Comparison of ENCODE assay signal across 8 cellular contexts in genomic region chr17:39573447-39574298, GRCh38. TPM values are rescaled to one million over a fixed set of nuclear protein-coding genes. Genes with fewer than 3 reads are reported as not detected.
A peak's percentile ranks its signal among the peaks of the same experiment; 100 is the strongest.
DNase-seq lines count a peak whose midpoint lies in the region; ATAC-seq and TF ChIP-seq lines count a peak whose summit lies in the region.

No MANE protein-coding gene starts in this region.

- ATAC-seq in activated T-cell treated with anti-CD3 and anti-CD28 coated beads, Interleukin-2, amount 50 U/mL, for 4 hours: peak; percentile 78 to 81
- ATAC-seq in HG03469 (IDR thresholded peaks at IDR 0.05; ENCODE audit: unreplicated experiment): no peak

- H3K9me3 ChIP-seq in muscle layer of duodenum (ENCODE audit: control insufficient read depth in 1 of 2, low read length in 2 of 2) (no peaks in the 10 kb centered on the region), thyroid gland (no peaks in the 10 kb centered on the region)

- H3K4me1 Mint-ChIP-seq in activated T-cell treated with anti-CD3 and anti-CD28 coated beads, Interleukin-2, amount 50 U/mL, for 4 hours (ENCODE audit: low read depth): peaks cover 3% of the 10 kb centered on the region

- peaks cover 0 to 10% of the 10 kb centered on the region in 2 donors for H3K4me1 ChIP-seq in muscle layer of duodenum (ENCODE audit: control insufficient read depth in 1 of 2, insufficient read depth in 2 of 2, low read length in 2 of 2)
- peaks cover 0 to 5% of the 10 kb centered on the region in 2 donors for H3K4me1 ChIP-seq in thyroid gland

- no peak for TF ChIP-seq POLR2A in thyroid gland (IDR thresholded peaks at IDR 0.05)

- peak overlapping the region; percentile 67 to 76 for H3K4me3 ChIP-seq in muscle layer of duodenum (ENCODE audit: low read depth in 1 of 2, low read length in 2 of 2)
- peak overlapping the region in 2 of 3 donors; percentile 55 to 58 for H3K4me3 ChIP-seq in thyroid gland (replicated peaks in 1 of 3)

- H3K27me3 ChIP-seq in muscle layer of duodenum (ENCODE audit: low read depth, low read length) (no peaks in the 10 kb centered on the region), thyroid gland (no peaks in the 10 kb centered on the region)

- H3K9me3 Mint-ChIP-seq in activated T-cell treated with anti-CD3 and anti-CD28 coated beads, Interleukin-2, amount 50 U/mL, for 4 hours: peaks cover 8% of the 10 kb centered on the region

- peaks cover 3% of the 10 kb centered on the region for H3K27me3 Mint-ChIP-seq in activated T-cell treated with anti-CD3 and anti-CD28 coated beads, Interleukin-2, amount 50 U/mL, for 4 hours (ENCODE audit: low read depth)

- H3K36me3 ChIP-seq in muscle layer of duodenum (ENCODE audit: control insufficient read depth in 1 of 2, insufficient read depth in 2 of 2, low read length in 2 of 2) (peaks cover 0 to 8% of the 10 kb centered on the region in 2 donors), thyroid gland (no peaks in the 10 kb centered on the region)

- intact Hi-C loops in thyroid gland (cut with DNase I): no loop called here

- H3K36me3 Mint-ChIP-seq in activated T-cell treated with anti-CD3 and anti-CD28 coated beads, Interleukin-2, amount 50 U/mL, for 4 hours (ENCODE audit: insufficient read depth): peaks cover 29% of the 10 kb centered on the region

- peak; percentile 67 for DNase-seq in activated CD8-positive, alpha-beta memory T cell treated with anti-CD3 and anti-CD28 coated beads for 24 hours
- DNase-seq in activated CD8-positive, alpha-beta memory T cell treated with anti-CD3 and anti-CD28 coated beads, Interleukin-2, amount 50 U/mL, for 4 hours: no peak
- DNase-seq in NCI-H2171 treated with DMSO at 0.1 percent for 48 hours (lab: John Stamatoyannopoulos, UW): peak; percentile 61
- DNase-seq in activated T-cell treated with anti-CD3 and anti-CD28 coated beads, Interleukin-2, amount 50 U/mL, for 4 hours: no peak
- peak; percentile 59 for DNase-seq in fibroblast of gingiva (ENCODE audit: low read depth)
- DNase-seq in thyroid gland: peak; percentile 66 to 67

- 4% methylated on average over 18 to 43 of the region's 66 CpGs for WGBS in thyroid gland, 2 donors

- peak overlapping the region; percentile 77 for H3K4me3 Mint-ChIP-seq in activated T-cell treated with anti-CD3 and anti-CD28 coated beads, Interleukin-2, amount 50 U/mL, for 4 hours

- H3K27ac ChIP-seq in muscle layer of duodenum (ENCODE audit: low read length): no peak overlapping the region
- peak overlapping the region; percentile 68 to 76 (median 72) for H3K27ac ChIP-seq in thyroid gland

- TF ChIP-seq CTCF in thyroid gland (IDR thresholded peaks at IDR 0.05): no peak

RNA-seq across cellular contexts. Expression of gene NEUROD2, which starts 34.0 kb away (rescaled TPM):
- total RNA-seq in activated T-cell treated with anti-CD3 and anti-CD28 coated beads, Interleukin-2, amount 50 U/mL, for 4 hours: not detected
- not detected for total RNA-seq in thyroid gland

RNA-seq across cellular contexts. Expression of gene PPP1R1B, which starts 53.1 kb away (rescaled TPM):
- under 1 TPM in 1 of 3 donors, not detected in 2; 0.18 TPM for total RNA-seq in activated T-cell treated with anti-CD3 and anti-CD28 coated beads, Interleukin-2, amount 50 U/mL, for 4 hours
- 1 to 10 TPM in 1 of 4 donors, not detected in 3; 1.2 TPM for total RNA-seq in thyroid gland

Comparison
In these comparisons a context has a peak if more than half of its experiments do, and no peak if none do; other contexts are left out.
1. DNase-seq: peak in activated CD8-positive, alpha-beta memory T cell treated with anti-CD3 and anti-CD28 coated beads for 24 hours (single experiment), NCI-H2171 treated with DMSO at 0.1 percent for 48 hours (single experiment), fibroblast of gingiva (single experiment) and thyroid gland (2 of 2); none in activated CD8-positive, alpha-beta memory T cell treated with anti-CD3 and anti-CD28 coated beads, Interleukin-2, amount 50 U/mL, for 4 hours (single experiment) and activated T-cell treated with anti-CD3 and anti-CD28 coated beads, Interleukin-2, amount 50 U/mL, for 4 hours (single experiment).